ENCODE assay signal across 20 cellular contexts in genomic region chr3:184680411-184680990, GRCh38.
"Had no signal": no experiment of that assay in that cellular context is flagged by ENCODE, and none has a peak within 500 bp of the region (broad histone marks: within the 10 kb centered on the region; RNA-seq: fewer than 3 reads in every experiment).

No MANE protein-coding gene starts in this region.

- H3K4me1 ChIP-seq: lower lobe of right lung had no signal

- H3K27ac Mint-ChIP-seq: activated CD8-positive, alpha-beta T cell treated with anti-CD3 and anti-CD28 coated beads, Interleukin-2, amount 10 ng/mL, durations not matched to agents 7 days and 5 days; activated naive CD4-positive, alpha-beta T cell treated with anti-CD3 and anti-CD28 coated beads, Interleukin-2, amount 50 U/mL, for 72 hours; naive thymus-derived CD8-positive, alpha-beta T cell; stimulated activated memory B cell treated with anti-CD40 and anti-IgM and Interleukin-4, amounts not matched to agents 10 μg/mL and 1 μg/mL and 100 μg/mL, for 72 hours had no signal

- H3K27me3 ChIP-seq: esophagus muscularis mucosa, neutrophil, transverse colon had no signal

- ATAC-seq: activated CD8-positive, alpha-beta T cell treated with anti-CD3 and anti-CD28 coated beads, Interleukin-2, amount 10 ng/mL, durations not matched to agents 7 days and 5 days; activated naive CD4-positive, alpha-beta T cell treated with anti-CD3 and anti-CD28 coated beads, Interleukin-2, amount 50 U/mL, for 72 hours; lower lobe of right lung; naive thymus-derived CD8-positive, alpha-beta T cell; sciatic nerve; stimulated activated memory B cell treated with anti-CD40 and anti-IgM and Interleukin-4, amounts not matched to agents 10 μg/mL and 1 μg/mL and 100 μg/mL, for 72 hours had no signal

- H3K27me3 Mint-ChIP-seq: stimulated activated memory B cell treated with anti-CD40 and anti-IgM and Interleukin-4, amounts not matched to agents 10 μg/mL and 1 μg/mL and 100 μg/mL, for 72 hours had no signal

- DNase-seq: activated CD4-positive, alpha-beta T cell treated with anti-CD3 and anti-CD28 coated beads for 1 hour; activated CD4-positive, alpha-beta T cell treated with anti-CD3 and anti-CD28 coated beads, Interleukin-2, amount 50 U/mL, for 1 hour; activated CD8-positive, alpha-beta T cell treated with anti-CD3 and anti-CD28 coated beads, Interleukin-2, amount 10 ng/mL, durations not matched to agents 7 days and 5 days; activated gamma-delta T cell treated with Interleukin-2 at 50 U/mL for 16 hours; activated T-cell treated with anti-CD3 and anti-CD28 coated beads, Interleukin-2, amount 50 U/mL, for 1 hour; brain microvascular endothelial cell; glutamatergic neuron; hypothalamus; lower lobe of right lung; naive thymus-derived CD8-positive, alpha-beta T cell; small intestine; stimulated activated CD4-positive, alpha-beta T cell treated with anti-CD3 and anti-CD28 coated beads, Interleukin-2, amount 100 ng/mL, for 24 hours; transverse colon; WERI-Rb-1 had no signal

- H3K9me3 ChIP-seq: esophagus muscularis mucosa, lower lobe of right lung, neutrophil, transverse colon had no signal

- H3K27ac ChIP-seq: brain microvascular endothelial cell, coronary artery, esophagus muscularis mucosa, lower lobe of right lung, neutrophil, transverse colon, WERI-Rb-1 had no signal

- H3K36me3 ChIP-seq: brain microvascular endothelial cell, esophagus muscularis mucosa, lower lobe of right lung, neutrophil, transverse colon, WERI-Rb-1 had no signal

- H3K36me3 Mint-ChIP-seq: activated naive CD4-positive, alpha-beta T cell treated with anti-CD3 and anti-CD28 coated beads, Interleukin-2, amount 50 U/mL, for 72 hours; naive thymus-derived CD8-positive, alpha-beta T cell; stimulated activated memory B cell treated with anti-CD40 and anti-IgM and Interleukin-4, amounts not matched to agents 10 μg/mL and 1 μg/mL and 100 μg/mL, for 72 hours had no signal

- H3K4me3 Mint-ChIP-seq: activated CD8-positive, alpha-beta T cell treated with anti-CD3 and anti-CD28 coated beads, Interleukin-2, amount 10 ng/mL, durations not matched to agents 7 days and 5 days; naive thymus-derived CD8-positive, alpha-beta T cell; stimulated activated memory B cell treated with anti-CD40 and anti-IgM and Interleukin-4, amounts not matched to agents 10 μg/mL and 1 μg/mL and 100 μg/mL, for 72 hours had no signal

- H3K4me3 ChIP-seq: coronary artery, esophagus muscularis mucosa, lower lobe of right lung, transverse colon had no signal
